12 cellular contexts compared by ENCODE assay signal in the genomic region with DNA sequence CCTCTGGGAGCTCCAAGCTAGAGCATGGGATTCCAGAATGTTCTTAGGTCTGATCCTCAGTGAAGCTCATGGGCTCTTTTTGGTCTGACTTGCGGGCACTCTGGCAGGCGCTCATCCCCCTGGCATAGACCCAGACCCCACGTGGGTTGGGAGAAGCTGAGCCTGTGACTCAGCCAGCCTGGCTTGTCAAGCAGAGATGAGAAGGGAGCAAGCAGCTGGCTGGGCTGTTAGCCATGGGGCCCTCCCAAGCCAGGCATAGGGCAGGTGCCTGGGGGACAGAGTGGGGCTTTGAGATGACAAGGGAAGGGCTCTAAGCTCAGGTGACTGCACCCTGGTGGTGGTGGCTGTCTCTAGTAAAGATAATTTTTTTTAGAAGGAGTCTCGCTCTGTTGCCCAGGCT.
DNase-seq lines count a peak whose midpoint lies in the region; ATAC-seq and TF ChIP-seq lines count a peak whose summit lies in the region.
"Had no signal": no experiment of that assay in that cellular context is flagged by ENCODE, and none has a peak within 500 bp of the region (broad histone marks: within the 10 kb centered on the region; RNA-seq: fewer than 3 reads in every experiment).

No MANE protein-coding gene starts in this region.

- H3K4me1 ChIP-seq in A673 (ENCODE audit: insufficient read depth, low read length, poor library complexity, severe bottlenecking), result no peaks in the 10 kb centered on the region
- no peaks in the 10 kb centered on the region for H3K4me1 ChIP-seq in HEK293 (ENCODE audit: control insufficient read depth, insufficient read depth, low read length)
- H3K4me1 ChIP-seq: breast epithelium had no signal

- no peaks in the 10 kb centered on the region for H3K4me1 Mint-ChIP-seq in WTC11

- H3K9me3 Mint-ChIP-seq in WTC11, result no peaks in the 10 kb centered on the region

- BruUV-seq in A673 (replicated peaks; lab: Mats Ljungman, UMichigan), result no TSS peak

- POLR2A ChIA-PET in A673 (lab: Charles Lee; ENCODE audit: low non-redundant PET), result interaction anchor here (0.6 kb wide), 1 partner anchor 85 kb away, joined by 5 read pairs; no protein-coding TSS in a partner anchor
- POLR2A ChIA-PET in HEK293 (lab: Yijun Ruan, JAX), result no interaction called here
- POLR2A ChIA-PET in WTC11 (lab: Charles Lee), result no interaction called here
- POLR2A ChIA-PET in HEK293T (lab: Yijun Ruan, JAX), result no interaction called here

- intact Hi-C loops in A673 (cut with micrococcal nuclease; ENCODE audit: unreplicated experiment), result no loop called here

- H3K9me3 ChIP-seq in A673 (ENCODE audit: low read depth, low read length, poor library complexity, severe bottlenecking), result no peaks in the 10 kb centered on the region
- H3K9me3 ChIP-seq in HEK293 (ENCODE audit: control insufficient read depth, insufficient read depth, low read depth, low read length), result no peaks in the 10 kb centered on the region
- H3K9me3 ChIP-seq: breast epithelium, mucosa of descending colon had no signal

- peak; percentile 68; the same call in 1 of the 2 replicates for ATAC-seq in WTC11
- ATAC-seq: mucosa of descending colon had no signal

- TF ChIP-seq CTCF in A673 (conservative IDR thresholded peaks at IDR 0.05; ENCODE audit: low read depth, low read length), result no peak
- no peak for TF ChIP-seq CTCF in HEK293 (tag by site-specific recombination; IDR thresholded peaks at IDR 0.05)
- no peak for TF ChIP-seq CTCF in WTC11 (IDR thresholded peaks at IDR 0.05)

- no peak overlapping the region for H3K4me3 Mint-ChIP-seq in WTC11
- H3K4me3 Mint-ChIP-seq: CD14-positive monocyte had no signal

- no peak overlapping the region for H3K27ac ChIP-seq in A673 (ENCODE audit: low read depth, low read length, poor library complexity, severe bottlenecking)
- H3K27ac ChIP-seq in HEK293 (ENCODE audit: extremely low read depth, low read depth, low read length), result no peak overlapping the region
- H3K27ac ChIP-seq: breast epithelium had no signal

- H3K36me3 Mint-ChIP-seq in WTC11, result no peaks in the 10 kb centered on the region
- H3K36me3 Mint-ChIP-seq: CD14-positive monocyte had no signal

- H3K36me3 ChIP-seq in A673 (ENCODE audit: insufficient read depth, low read length, poor library complexity, severe bottlenecking) (no peaks in the 10 kb centered on the region), HEK293 (ENCODE audit: control insufficient read depth in 2 of 2, insufficient read depth in 1 of 2, low read length in 2 of 2) (no peaks in the 10 kb centered on the region)
- H3K36me3 ChIP-seq: breast epithelium had no signal

- no peaks in the 10 kb centered on the region for H3K27me3 ChIP-seq in A673 (replicated peaks; ENCODE audit: insufficient read depth, low read depth, low read length, poor library complexity)
- H3K27me3 ChIP-seq: breast epithelium had no signal

- CTCF ChIA-PET in A673 (lab: Charles Lee), result interaction anchor here (0.8 kb wide), 1 partner anchor 75 kb away, joined by 3 read pairs; no protein-coding TSS in a partner anchor
- CTCF ChIA-PET in HEK293 (lab: Yijun Ruan, JAX), result interaction anchor here (0.5 to 1.8 kb wide), 7 partner anchors 24 to 197 kb away, joined by 3 to 8 read pairs (median 3); no protein-coding TSS in a partner anchor
- CTCF ChIA-PET in WTC11 (lab: Charles Lee), result interaction anchor here (0.5 to 5.4 kb wide), 7 partner anchors 29 to 1156 kb away, joined by 3 to 38 read pairs (median 5); no protein-coding TSS in a partner anchor
- CTCF ChIA-PET in HEK293T (lab: Yijun Ruan, JAX), result no interaction called here

- H3K27ac Mint-ChIP-seq in WTC11, result no peak overlapping the region
- H3K27ac Mint-ChIP-seq: CD14-positive monocyte had no signal

- DNase-seq in A673 (ENCODE audit: low spot score) (peak; percentile 39), WTC11 (ENCODE audit: low spot score) (no peak), iris pigment epithelial cell (ENCODE audit: low read depth) (peak; percentile 10), NCI-H128 (lab: John Stamatoyannopoulos, UW; ENCODE audit: unreplicated experiment) (no peak), NCI-H1436 treated with DMSO at 0.1 percent for 48 hours (lab: John Stamatoyannopoulos, UW) (no peak), dermis blood vessel endothelial cell (no peak), HEK293T (ENCODE audit: extremely low spot score) (no peak)
- DNase-seq: mucosa of descending colon, NCI-H146 had no signal

- H3K4me3 ChIP-seq in A673 (ENCODE audit: low read depth, low read length, poor library complexity, severe bottlenecking) (no peak overlapping the region), HEK293 (ENCODE audit: low read depth, low read length) (no peak overlapping the region)
- H3K4me3 ChIP-seq: breast epithelium, mucosa of descending colon had no signal

- no peaks in the 10 kb centered on the region for H3K27me3 Mint-ChIP-seq in WTC11 (ENCODE audit: low read depth)

TF ChIP-seq in HEK293, 187 proteins besides CTCF, POLR2A, EP300 and RAD21:
- TF ChIP-seq ZNF473 (tag by site-specific recombination; IDR thresholded peaks at IDR 0.05), result no peak
- TF ChIP-seq GLIS1 (tag by site-specific recombination; IDR thresholded peaks at IDR 0.05), result peak; percentile 69; the same call in 1 of the 2 replicates

TF ChIP-seq in WTC11, 78 proteins besides CTCF, POLR2A, EP300 and RAD21:
- TF ChIP-seq CREM (CRISPR knock-in tag; IDR thresholded peaks at IDR 0.05), result no peak
- TF ChIP-seq, protein P1, sequence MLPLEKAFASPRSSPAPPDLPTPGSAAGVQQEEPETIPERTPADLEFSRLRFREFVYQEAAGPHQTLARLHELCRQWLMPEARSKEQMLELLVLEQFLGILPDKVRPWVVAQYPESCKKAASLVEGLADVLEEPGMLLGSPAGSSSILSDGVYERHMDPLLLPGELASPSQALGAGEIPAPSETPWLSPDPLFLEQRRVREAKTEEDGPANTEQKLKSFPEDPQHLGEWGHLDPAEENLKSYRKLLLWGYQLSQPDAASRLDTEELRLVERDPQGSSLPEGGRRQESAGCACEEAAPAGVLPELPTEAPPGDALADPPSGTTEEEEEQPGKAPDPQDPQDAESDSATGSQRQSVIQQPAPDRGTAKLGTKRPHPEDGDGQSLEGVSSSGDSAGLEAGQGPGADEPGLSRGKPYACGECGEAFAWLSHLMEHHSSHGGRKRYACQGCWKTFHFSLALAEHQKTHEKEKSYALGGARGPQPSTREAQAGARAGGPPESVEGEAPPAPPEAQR (CRISPR knock-in tag; IDR thresholded peaks at IDR 0.05), result no peak
- no peak for TF ChIP-seq TCF7 (CRISPR knock-in tag; IDR thresholded peaks at IDR 0.05; ENCODE audit: low read depth)
- no peak for TF ChIP-seq TP53 (CRISPR knock-in tag; IDR thresholded peaks at IDR 0.05)
- TF ChIP-seq ERG (CRISPR knock-in tag; IDR thresholded peaks at IDR 0.05), result no peak

TF ChIP-seq in HEK293T, 16 proteins besides CTCF, POLR2A, EP300 and RAD21:
- no peak for TF ChIP-seq ELF4 (IDR thresholded peaks at IDR 0.05)
- no peak for TF ChIP-seq FOXM1 (IDR thresholded peaks at IDR 0.05; ENCODE audit: borderline replicate concordance)
- no peak for TF ChIP-seq L3MBTL2 (conservative IDR thresholded peaks at IDR 0.05)
- TF ChIP-seq, protein P2, sequence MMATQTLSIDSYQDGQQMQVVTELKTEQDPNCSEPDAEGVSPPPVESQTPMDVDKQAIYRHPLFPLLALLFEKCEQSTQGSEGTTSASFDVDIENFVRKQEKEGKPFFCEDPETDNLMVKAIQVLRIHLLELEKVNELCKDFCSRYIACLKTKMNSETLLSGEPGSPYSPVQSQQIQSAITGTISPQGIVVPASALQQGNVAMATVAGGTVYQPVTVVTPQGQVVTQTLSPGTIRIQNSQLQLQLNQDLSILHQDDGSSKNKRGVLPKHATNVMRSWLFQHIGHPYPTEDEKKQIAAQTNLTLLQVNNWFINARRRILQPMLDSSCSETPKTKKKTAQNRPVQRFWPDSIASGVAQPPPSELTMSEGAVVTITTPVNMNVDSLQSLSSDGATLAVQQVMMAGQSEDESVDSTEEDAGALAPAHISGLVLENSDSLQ (IDR thresholded peaks at IDR 0.05), result no peak
- TF ChIP-seq BHLHE40 (IDR thresholded peaks at IDR 0.05; ENCODE audit: borderline replicate concordance), result no peak
- TF ChIP-seq FOXA1 (IDR thresholded peaks at IDR 0.05), result no peak
- TF ChIP-seq SP1 (IDR thresholded peaks at IDR 0.05), result no peak
- TF ChIP-seq LEF1 (IDR thresholded peaks at IDR 0.05; ENCODE audit: borderline replicate concordance), result no peak
- no peak for TF ChIP-seq HDGF (IDR thresholded peaks at IDR 0.05; ENCODE audit: borderline replicate concordance)
- no peak for TF ChIP-seq TARDBP (IDR thresholded peaks at IDR 0.05)
- TF ChIP-seq SUZ12 (IDR thresholded peaks at IDR 0.05), result no peak
- TF ChIP-seq ARNT (IDR thresholded peaks at IDR 0.05), result no peak
- no peak for TF ChIP-seq NFRKB (IDR thresholded peaks at IDR 0.05)
- no peak for TF ChIP-seq ZNF384 (IDR thresholded peaks at IDR 0.05)
- TF ChIP-seq FOXK2 (IDR thresholded peaks at IDR 0.05), result no peak
- no peak for TF ChIP-seq CTBP1 (IDR thresholded peaks at IDR 0.05; ENCODE audit: borderline replicate concordance)

Comparison
In these comparisons a context has a peak if more than half of its experiments do, and no peak if none do; other contexts are left out.
1. DNase-seq: peak in A673 (single experiment) and iris pigment epithelial cell (single experiment); none in WTC11 (single experiment), NCI-H128 (single experiment), NCI-H1436 treated with DMSO at 0.1 percent for 48 hours (single experiment), dermis blood vessel endothelial cell (single experiment) and HEK293T (single experiment).